Comparison of ENCODE assay signal across 9 cellular contexts in the genomic region with DNA sequence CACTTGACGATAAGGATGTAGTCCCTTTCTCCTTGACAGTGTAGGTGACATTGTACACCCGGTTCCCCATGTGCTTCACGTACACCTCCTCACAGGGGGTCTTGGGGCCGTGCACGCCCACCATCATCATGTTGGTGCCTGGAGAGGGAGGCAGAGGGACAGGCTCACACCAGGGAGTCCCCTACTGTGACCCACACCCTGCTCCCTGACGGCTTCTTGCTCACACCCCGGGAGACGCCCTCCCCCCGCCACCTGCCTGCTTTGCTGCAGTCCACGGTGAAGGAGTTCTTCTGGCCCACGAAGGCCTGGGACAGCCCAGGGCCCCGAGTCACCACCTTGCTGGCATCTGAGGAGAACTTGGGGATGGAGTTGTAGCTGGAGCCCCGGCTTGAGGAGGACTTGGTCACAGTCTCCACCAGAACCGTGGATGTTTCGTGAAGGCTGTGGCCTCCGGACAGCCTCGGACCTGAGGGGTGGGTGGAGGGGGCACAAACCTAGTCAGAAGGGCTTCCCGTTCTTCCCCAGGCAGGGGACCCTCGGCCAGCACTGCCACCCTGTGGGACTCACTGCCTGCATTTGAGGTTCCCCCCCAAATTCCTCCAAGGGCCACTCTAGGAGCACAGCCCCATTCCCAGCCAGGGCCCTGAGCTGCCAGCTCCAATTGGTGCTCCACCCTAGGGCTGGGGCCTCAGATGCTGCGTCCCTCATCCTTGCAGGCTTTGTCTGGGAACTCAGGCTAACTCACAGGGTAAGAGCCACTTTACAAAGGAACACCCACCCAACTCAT. TPM values are rescaled to one million over a fixed set of nuclear protein-coding genes. Genes with fewer than 3 reads are reported as not detected.
DNase-seq lines count a peak whose midpoint lies in the region; ATAC-seq, FAIRE-seq and TF ChIP-seq lines count a peak whose summit lies in the region.
"Not testable (repeated sequence)": the region's sequence is repeated elsewhere in the genome, so short reads cannot be mapped to it uniquely, and the experiment has no call there.
"Had no signal": no experiment of that assay in that cellular context is flagged by ENCODE, and none has a peak within 500 bp of the region (broad histone marks: within the 10 kb centered on the region; RNA-seq: fewer than 3 reads in every experiment).

No MANE protein-coding gene starts in this region.

- not testable (repeated sequence) for H3K27ac ChIP-seq in RWPE2 (ENCODE audit: poor library complexity, severe bottlenecking); K562 (ENCODE audit: extremely low read depth, low read depth, low read length); endothelial cell of umbilical vein (ENCODE audit: insufficient read depth, low read depth, low read length); osteoblast (ENCODE audit: low read depth, low read length); sigmoid colon

- H3K27me3 ChIP-seq in RWPE2 (ENCODE audit: insufficient read depth, poor library complexity, severe bottlenecking) = peaks cover 19% of the 10 kb centered on the region
- peaks cover 57 to 81% of the 10 kb centered on the region in 2 experiments for H3K27me3 ChIP-seq in K562 (ENCODE audit: control insufficient read depth in 2 of 2, insufficient read depth in 2 of 2, low read length in 2 of 2)
- H3K27me3 ChIP-seq in endothelial cell of umbilical vein (ENCODE audit: control insufficient read depth in 2 of 2, insufficient read depth in 2 of 2, low read length in 2 of 2) = peaks cover 50 to 59% of the 10 kb centered on the region in 2 experiments
- peaks cover 75% of the 10 kb centered on the region for H3K27me3 ChIP-seq in osteoblast (ENCODE audit: insufficient read depth, low read length)
- peaks cover 17 to 72% (median 49%) of the 10 kb centered on the region in 3 donors for H3K27me3 ChIP-seq in sigmoid colon

- H3K9me3 ChIP-seq in RWPE2 (ENCODE audit: severe bottlenecking); K562 (replicated peaks; ENCODE audit: control insufficient read depth, insufficient read depth, low read depth, low read length); endothelial cell of umbilical vein (replicated peaks; ENCODE audit: control insufficient read depth, insufficient read depth, low read length); osteoblast (ENCODE audit: low read depth, low read length); sigmoid colon: not testable (repeated sequence)

- H3K9me1 ChIP-seq in K562 (ENCODE audit: control insufficient read depth, insufficient read depth, low read length); endothelial cell of umbilical vein (replicated peaks; ENCODE audit: control insufficient read depth, extremely low read depth, insufficient read depth, low read length): not testable (repeated sequence)

- not testable (repeated sequence) for H3K4me3 ChIP-seq in RWPE2 (ENCODE audit: severe bottlenecking); K562; endothelial cell of umbilical vein (replicated peaks in 1 of 3; ENCODE audit: insufficient read depth in 1 of 3, low read depth in 1 of 3, low read length in 3 of 3); osteoblast (ENCODE audit: insufficient read depth, low read length); sigmoid colon

- FAIRE-seq in GM12891 (lab: Jason Lieb, UNC) (peak; percentile 63), K562 (lab: Jason Lieb, UNC) (peak; percentile 78), endothelial cell of umbilical vein (lab: Jason Lieb, UNC) (peak; percentile 26)

- H3K36me3 ChIP-seq in RWPE2 (ENCODE audit: low read depth); K562 (ENCODE audit: control insufficient read depth, insufficient read depth, low read length); endothelial cell of umbilical vein (ENCODE audit: control insufficient read depth in 2 of 2, extremely low read depth in 1 of 2, insufficient read depth in 2 of 2, low read length in 2 of 2); osteoblast (ENCODE audit: insufficient read depth, low read length); sigmoid colon: not testable (repeated sequence)

- intact Hi-C loops in K562 (cut with micrococcal nuclease); endothelial cell of umbilical vein (cut with micrococcal nuclease); sigmoid colon (cut with DNase I): not testable (repeated sequence)

- H3K9ac ChIP-seq in K562 (ENCODE audit: insufficient read depth in 1 of 2, low read depth in 2 of 2, low read length in 2 of 2); endothelial cell of umbilical vein (replicated peaks; ENCODE audit: extremely low read depth, insufficient read depth, low read length): not testable (repeated sequence)

- not testable (repeated sequence) for ATAC-seq in RWPE2 (ENCODE audit: low read depth)
- peak; percentile 20 for ATAC-seq in K562

- not testable (repeated sequence) for H3K4me1 ChIP-seq in RWPE2 (ENCODE audit: insufficient read depth, poor library complexity, severe bottlenecking); endothelial cell of umbilical vein (ENCODE audit: control insufficient read depth, extremely low read depth, insufficient read depth, low read length); osteoblast (ENCODE audit: insufficient read depth, low read length)
- H3K4me1 ChIP-seq in K562 (replicated peaks in 1 of 2; ENCODE audit: control insufficient read depth in 2 of 2, insufficient read depth in 2 of 2, low read length in 2 of 2) (peaks cover 0 to 35% of the 10 kb centered on the region in 2 experiments; a peak in 2 of 5 replicates), sigmoid colon (peaks cover 0 to 31% (median 29%) of the 10 kb centered on the region in 4 donors)

- 4% methylated on average over 7 of the region's 20 CpGs for WGBS in K562 (ENCODE audit: insufficient coverage, low coverage, missing lambda C conversion rate)
- 91% methylated on average over 11 to 12 of the region's 20 CpGs for WGBS in sigmoid colon, 2 donors

- POLR2A ChIA-PET in K562 (lab: Yijun Ruan, JAX) = interaction anchor here (1.7 kb wide), 1 partner anchor 10 kb away, joined by 5 read pairs; no protein-coding TSS in a partner anchor
- POLR2A ChIA-PET in endothelial cell of umbilical vein (lab: Charles Lee) = not testable (repeated sequence)

- dilution Hi-C loops in endothelial cell of umbilical vein (cut with MboI; ENCODE audit: extremely low pct_ligation_motif_present, low sequenced_read_pairs) = not testable (repeated sequence)

- H3K4me2 ChIP-seq in K562 (ENCODE audit: insufficient read depth, low read length); endothelial cell of umbilical vein (ENCODE audit: insufficient read depth, low read length); osteoblast (ENCODE audit: insufficient read depth, low read length): not testable (repeated sequence)

- CTCF ChIA-PET in K562 (lab: Yijun Ruan, JAX; ENCODE audit: low intra/inter-chr PET ratio) = not testable (repeated sequence)
- CTCF ChIA-PET in endothelial cell of umbilical vein (lab: Charles Lee) = interaction anchor here (0.8 kb wide), 1 partner anchor 251 kb away, joined by 3 read pairs; no protein-coding TSS in a partner anchor

- not testable (repeated sequence) for DNase-seq in GM12891 (ENCODE audit: insufficient read length, low spot score); K562 (ENCODE audit: extremely low read depth in 1 of 4, low spot score in 3 of 4); endothelial cell of umbilical vein (ENCODE audit: low read depth, low spot score)
- DNase-seq in RWPE2 (ENCODE audit: low spot score) (peak; percentile 19), islet precursor cell (peak; percentile 43), osteoblast (ENCODE audit: insufficient read length, low spot score, missing footprints) (peak; percentile 31), sigmoid colon (peak; percentile 21)

- TF ChIP-seq POLR2A in GM12891 (IDR thresholded peaks at IDR 0.05; ENCODE audit: low read depth, low read length); K562 (conservative IDR thresholded peaks at IDR 0.05); endothelial cell of umbilical vein (IDR thresholded peaks at IDR 0.05; ENCODE audit: low read depth, low read length); sigmoid colon (IDR thresholded peaks at IDR 0.05): not testable (repeated sequence)

- in situ Hi-C loops in K562 (cut with MboI) = loop anchor here (5.0 kb wide), 1 partner anchor 56 kb away; no protein-coding TSS in a partner anchor

- TF ChIP-seq RAD21 in K562 (CRISPR knock-in tag; conservative IDR thresholded peaks at IDR 0.05 in 1 of 2, IDR thresholded peaks at IDR 0.05 in 1 of 2) = not testable (repeated sequence)

- H4K20me1 ChIP-seq in K562 (replicated peaks; ENCODE audit: control insufficient read depth, insufficient read depth, low read length) = peaks cover 11% of the 10 kb centered on the region; the same call in 1 of the 2 replicates
- H4K20me1 ChIP-seq in endothelial cell of umbilical vein (replicated peaks; ENCODE audit: control insufficient read depth, extremely low read depth, insufficient read depth, low read length); osteoblast (ENCODE audit: insufficient read depth, low read length): not testable (repeated sequence)

- BruUV-seq in K562 (replicated peaks; lab: Mats Ljungman, UMichigan); endothelial cell of umbilical vein (replicated peaks; lab: Mats Ljungman, UMichigan): not testable (repeated sequence)

- H2AFZ ChIP-seq in K562 (ENCODE audit: low read depth, low read length); endothelial cell of umbilical vein (ENCODE audit: low read depth, low read length); osteoblast (ENCODE audit: low read length): not testable (repeated sequence)

- not testable (repeated sequence) for H3K79me2 ChIP-seq in K562 (ENCODE audit: control insufficient read depth, insufficient read depth, low read length); endothelial cell of umbilical vein (ENCODE audit: control insufficient read depth, insufficient read depth, low read length); osteoblast (ENCODE audit: insufficient read depth, low read length)

- TF ChIP-seq EP300 in K562 (IDR thresholded peaks at IDR 0.05; ENCODE audit: low read length); sigmoid colon (IDR thresholded peaks at IDR 0.05): not testable (repeated sequence)

- not testable (repeated sequence) for TF ChIP-seq CTCF in RWPE2 (IDR thresholded peaks at IDR 0.05; ENCODE audit: poor library complexity, severe bottlenecking); K562 (IDR thresholded peaks at IDR 0.05 in 2 of 3, conservative IDR thresholded peaks at IDR 0.05 in 1 of 3; ENCODE audit: insufficient read depth in 2 of 3, low read depth in 1 of 3, low read length in 3 of 3); endothelial cell of umbilical vein (IDR thresholded peaks at IDR 0.05; ENCODE audit: extremely low read depth in 1 of 2, insufficient read depth in 1 of 2, low read depth in 1 of 2, low read length in 2 of 2); osteoblast (IDR thresholded peaks at IDR 0.05; ENCODE audit: extremely low read depth, low read depth, low read length); sigmoid colon (IDR thresholded peaks at IDR 0.05)

RNA-seq across cellular contexts. Expression of gene KCP, which starts 2.4 kb away (rescaled TPM):
- polyA plus RNA-seq in GM12891 (2012; ENCODE audit: low read depth, missing spikeins) = 1.3 TPM
- total RNA-seq in K562 (2011; cell fraction: chromatin; rRNA removed; ENCODE audit: low replicate concordance) = 0.19 and 2.1 TPM in 2 replicates
- total RNA-seq in K562 (2011; cell fraction: nucleolus; rRNA removed) = 0.79 and 1.3 TPM in 2 replicates
- total RNA-seq in K562 (2011; cell fraction: nucleoplasm; rRNA removed) = 0.73 and 0.84 TPM in 2 replicates
- total RNA-seq in K562 (2014; rRNA removed) (0.09 TPM in 1 of 2 replicates, not detected in the other), K562 (2014; rRNA removed; fragmentation: Illumina TruSeq; extraction: Trizol) (not detected in 2 replicates), K562 (2015; rRNA removed; fragmentation: Illumina TruSeq; extraction: Trizol) (0.15 TPM in 1 of 2 replicates, not detected in the other), K562 (2021) (0.16 TPM in 1 of 2 replicates, not detected in the other), endothelial cell of umbilical vein (not detected in 2 replicates), osteoblast (0.88 and 1.1 TPM in 2 replicates), sigmoid colon (under 1 TPM in 3 of 4 donors, not detected in 1; 0.14 to 0.36 (median 0.28) TPM)
- polyA plus RNA-seq in K562 (2011; rRNA removed) (0.07 and 0.09 TPM in 2 replicates), K562 (2014; fragmentation: Illumina TruSeq; extraction: Trizol) (not detected in 2 replicates), K562 (2014; fragmentation: Nextera tagmentation; extraction: Ambion mirVana) (under 1 TPM; 0.06 to 0.17 TPM), K562 (2014; rRNA removed) (0.09 and 0.15 TPM in 2 replicates), endothelial cell of umbilical vein (0.03 TPM in 1 of 2 replicates, not detected in the other), sigmoid colon (under 1 TPM in 1 of 3 donors, not detected in 2; 0.42 TPM)
- 0.15 TPM in 1 of 2 replicates, not detected in the other for polyA plus RNA-seq in K562 (2011; cell fraction: cytosol; rRNA removed)
- 0.86 and 1.5 TPM in 2 replicates for polyA plus RNA-seq in K562 (2011; cell fraction: nucleus; rRNA removed)
- 0.34 and 3.9 TPM in 2 replicates for polyA plus RNA-seq in K562 (2012)
- 0.11 TPM in 1 of 2 replicates, not detected in the other for polyA minus RNA-seq in K562 (2011; rRNA and poly(A)+ RNA removed)
- not detected in 2 replicates for polyA minus RNA-seq in K562 (2011; cell fraction: cytosol; rRNA and poly(A)+ RNA removed)
- polyA minus RNA-seq in K562 (2011; cell fraction: nucleus; rRNA and poly(A)+ RNA removed) = 0.54 and 0.67 TPM in 2 replicates
- polyA plus RNA-seq in endothelial cell of umbilical vein (2011; cell fraction: cytosol; rRNA removed) = not detected in 2 replicates
- polyA plus RNA-seq in endothelial cell of umbilical vein (2011; cell fraction: nucleus; rRNA removed) = 0.04 TPM in 1 of 2 replicates, not detected in the other
- polyA plus RNA-seq in endothelial cell of umbilical vein (2012) = not detected in 2 replicates
- polyA minus RNA-seq in endothelial cell of umbilical vein = not detected in 2 replicates
- polyA minus RNA-seq in endothelial cell of umbilical vein (2011; cell fraction: cytosol; rRNA and poly(A)+ RNA removed) = not detected
- not detected in 2 replicates for polyA minus RNA-seq in endothelial cell of umbilical vein (2011; cell fraction: nucleus; rRNA and poly(A)+ RNA removed)
- total RNA-seq: H4 had no signal
- polyA plus RNA-seq: BJ had no signal

RNA-seq across cellular contexts. Expression of gene IRF5, which starts 24.8 kb away (rescaled TPM):
- polyA plus RNA-seq in GM12891 (2012; ENCODE audit: low read depth, missing spikeins) = 66.9 TPM
- total RNA-seq in K562 (2011; cell fraction: chromatin; rRNA removed; ENCODE audit: low replicate concordance) = not detected in 2 replicates
- not detected in 2 replicates for total RNA-seq in K562 (2011; cell fraction: nucleolus; rRNA removed)
- total RNA-seq in K562 (2011; cell fraction: nucleoplasm; rRNA removed) = not detected in 2 replicates
- not detected in 2 replicates for total RNA-seq in K562 (2014; rRNA removed)
- total RNA-seq in K562 (2014; rRNA removed; fragmentation: Illumina TruSeq; extraction: Trizol) = not detected in 2 replicates
- total RNA-seq in K562 (2015; rRNA removed; fragmentation: Illumina TruSeq; extraction: Trizol) = not detected in 2 replicates
- 0.04 and 0.20 TPM in 2 replicates for total RNA-seq in K562 (2021)
- polyA plus RNA-seq in K562 (2011; rRNA removed) = not detected in 2 replicates
- not detected in 2 replicates for polyA plus RNA-seq in K562 (2011; cell fraction: cytosol; rRNA removed)
- polyA plus RNA-seq in K562 (2011; cell fraction: nucleus; rRNA removed) = 0.08 and 0.09 TPM in 2 replicates
- polyA plus RNA-seq in K562 (2012) = 0.10 TPM in 1 of 2 replicates, not detected in the other
- polyA plus RNA-seq in K562 (2014; fragmentation: Illumina TruSeq; extraction: Trizol) = not detected in 2 replicates
- not detected for polyA plus RNA-seq in K562 (2014; fragmentation: Nextera tagmentation; extraction: Ambion mirVana)
- polyA plus RNA-seq in K562 (2014; rRNA removed) = not detected in 2 replicates
- polyA minus RNA-seq in K562 (2011; rRNA and poly(A)+ RNA removed) = not detected in 2 replicates
- polyA minus RNA-seq in K562 (2011; cell fraction: cytosol; rRNA and poly(A)+ RNA removed) = not detected in 2 replicates
- polyA minus RNA-seq in K562 (2011; cell fraction: nucleus; rRNA and poly(A)+ RNA removed) = not detected in 2 replicates
- 0.31 and 1.5 TPM in 2 replicates for total RNA-seq in endothelial cell of umbilical vein
- polyA plus RNA-seq in endothelial cell of umbilical vein = 0.36 and 0.46 TPM in 2 replicates
- polyA plus RNA-seq in endothelial cell of umbilical vein (2011; cell fraction: cytosol; rRNA removed) = 0.20 and 0.25 TPM in 2 replicates
- 0.69 and 0.96 TPM in 2 replicates for polyA plus RNA-seq in endothelial cell of umbilical vein (2011; cell fraction: nucleus; rRNA removed)
- 0.30 and 0.33 TPM in 2 replicates for polyA plus RNA-seq in endothelial cell of umbilical vein (2012)
- 0.32 and 0.49 TPM in 2 replicates for polyA minus RNA-seq in endothelial cell of umbilical vein
- polyA minus RNA-seq in endothelial cell of umbilical vein (2011; cell fraction: cytosol; rRNA and poly(A)+ RNA removed) = not detected
- 0.38 and 0.63 TPM in 2 replicates for polyA minus RNA-seq in endothelial cell of umbilical vein (2011; cell fraction: nucleus; rRNA and poly(A)+ RNA removed)
- total RNA-seq in osteoblast = under 0.01 TPM in 2 replicates
- total RNA-seq in sigmoid colon = 10 to 100 TPM in 1 of 4 donors, 1 to 10 TPM in 3; 6.0 to 15.3 (median 8.1) TPM
- 10 to 100 TPM in 1 of 3 donors, 1 to 10 TPM in 2; 4.6 to 11.3 (median 4.8) TPM for polyA plus RNA-seq in sigmoid colon

RNA-seq across cellular contexts. Expression of gene ATP6V1F, which starts 50.2 kb away (rescaled TPM):
- polyA plus RNA-seq in GM12891 (2012; ENCODE audit: low read depth, missing spikeins) = 253 TPM
- 21.6 and 54.5 TPM in 2 replicates for total RNA-seq in K562 (2011; cell fraction: chromatin; rRNA removed; ENCODE audit: low replicate concordance)
- total RNA-seq in K562 (2011; cell fraction: nucleolus; rRNA removed) = 72.7 and 74.7 TPM in 2 replicates
- 70.9 and 89.2 TPM in 2 replicates for total RNA-seq in K562 (2011; cell fraction: nucleoplasm; rRNA removed)
- total RNA-seq in K562 (2014; rRNA removed) = 265 and 341 TPM in 2 replicates
- 174 and 206 TPM in 2 replicates for total RNA-seq in K562 (2014; rRNA removed; fragmentation: Illumina TruSeq; extraction: Trizol)
- 332 and 336 TPM in 2 replicates for total RNA-seq in K562 (2015; rRNA removed; fragmentation: Illumina TruSeq; extraction: Trizol)
- total RNA-seq in K562 (2021) = 378 and 393 TPM in 2 replicates
- polyA plus RNA-seq in K562 (2011; rRNA removed) = 507 and 542 TPM in 2 replicates
- 869 and 1,641 TPM in 2 replicates for polyA plus RNA-seq in K562 (2011; cell fraction: cytosol; rRNA removed)
- polyA plus RNA-seq in K562 (2011; cell fraction: nucleus; rRNA removed) = 256 and 267 TPM in 2 replicates
- 454 and 820 TPM in 2 replicates for polyA plus RNA-seq in K562 (2012)
- 604 and 714 TPM in 2 replicates for polyA plus RNA-seq in K562 (2014; fragmentation: Illumina TruSeq; extraction: Trizol)
- 1,000 to 10,000 TPM in 1 of 2 experiments, 100 to 1,000 TPM in 1; 733 to 1,123 TPM for polyA plus RNA-seq in K562 (2014; fragmentation: Nextera tagmentation; extraction: Ambion mirVana)
- 568 and 645 TPM in 2 replicates for polyA plus RNA-seq in K562 (2014; rRNA removed)
- polyA minus RNA-seq in K562 (2011; rRNA and poly(A)+ RNA removed) = 83.2 and 101 TPM in 2 replicates
- 93.9 and 97.2 TPM in 2 replicates for polyA minus RNA-seq in K562 (2011; cell fraction: cytosol; rRNA and poly(A)+ RNA removed)
- 35.3 and 68.5 TPM in 2 replicates for polyA minus RNA-seq in K562 (2011; cell fraction: nucleus; rRNA and poly(A)+ RNA removed)
- 141 and 156 TPM in 2 replicates for total RNA-seq in endothelial cell of umbilical vein
- 360 and 501 TPM in 2 replicates for polyA plus RNA-seq in endothelial cell of umbilical vein
- 321 and 337 TPM in 2 replicates for polyA plus RNA-seq in endothelial cell of umbilical vein (2011; cell fraction: cytosol; rRNA removed)
- 73.5 and 88.9 TPM in 2 replicates for polyA plus RNA-seq in endothelial cell of umbilical vein (2011; cell fraction: nucleus; rRNA removed)
- polyA plus RNA-seq in endothelial cell of umbilical vein (2012) = 282 and 303 TPM in 2 replicates
- 61.5 and 62.5 TPM in 2 replicates for polyA minus RNA-seq in endothelial cell of umbilical vein
- 34.7 TPM for polyA minus RNA-seq in endothelial cell of umbilical vein (2011; cell fraction: cytosol; rRNA and poly(A)+ RNA removed)
- polyA minus RNA-seq in endothelial cell of umbilical vein (2011; cell fraction: nucleus; rRNA and poly(A)+ RNA removed) = 9.6 and 17.0 TPM in 2 replicates
- 91.9 and 95.2 TPM in 2 replicates for total RNA-seq in osteoblast
- total RNA-seq in sigmoid colon = 100 to 1,000 TPM in 3 of 4 donors, 10 to 100 TPM in 1; 96.7 to 138 (median 131) TPM
- 100 to 1,000 TPM; 148 to 214 (median 183) TPM for polyA plus RNA-seq in sigmoid colon
